Comparison of ENCODE assay signal across 11 cellular contexts in the genomic region with DNA sequence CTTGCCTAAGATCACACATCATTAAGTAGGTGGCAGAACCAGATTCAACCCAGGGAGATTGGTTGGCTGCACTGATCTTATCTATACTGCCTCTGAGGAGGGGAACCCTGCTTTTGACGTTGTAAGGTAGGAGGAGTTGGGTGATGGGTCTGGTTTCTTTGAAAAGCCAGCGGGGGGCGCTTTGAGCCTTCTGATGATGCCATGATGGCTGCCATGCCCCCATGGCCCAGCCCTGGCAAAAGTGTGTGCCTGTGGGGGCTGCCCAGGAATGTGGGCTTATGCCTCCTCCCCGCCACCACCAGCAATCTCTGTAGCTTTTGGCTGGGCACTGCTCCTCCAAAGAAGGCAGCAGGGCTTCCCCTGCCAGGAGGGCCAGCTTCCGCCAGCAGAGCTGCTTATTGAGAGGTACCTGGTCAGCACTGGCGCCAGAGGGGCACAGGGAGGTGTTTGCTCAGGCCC.
DNase-seq lines count a peak whose midpoint lies in the region; ATAC-seq, FAIRE-seq and TF ChIP-seq lines count a peak whose summit lies in the region.
"Had no signal": no experiment of that assay in that cellular context is flagged by ENCODE, and none has a peak within 500 bp of the region (broad histone marks: within the 10 kb centered on the region; RNA-seq: fewer than 3 reads in every experiment).

No MANE protein-coding gene starts in this region.

- no peak for FAIRE-seq in bronchial epithelial cell (lab: Jason Lieb, UNC)
- FAIRE-seq: islet of Langerhans had no signal

- H3K36me3 ChIP-seq in right atrium auricular region = no peaks in the 10 kb centered on the region
- no peaks in the 10 kb centered on the region for H3K36me3 ChIP-seq in bronchial epithelial cell (ENCODE audit: control insufficient read depth, insufficient read depth, low read length)
- H3K36me3 ChIP-seq in tibial artery = no peaks in the 10 kb centered on the region
- H3K36me3 ChIP-seq: breast epithelium had no signal

- H3K4me1 ChIP-seq in right atrium auricular region (peaks cover 0 to 28% of the 10 kb centered on the region in 2 donors), tibial artery (peaks cover 0 to 32% (median 23%) of the 10 kb centered on the region in 4 donors)
- H3K4me1 ChIP-seq: breast epithelium had no signal

- intact Hi-C loops in Right ventricle myocardium superior (cut with DNase I) = no loop called here
- intact Hi-C loops in tibial artery (cut with DNase I; ENCODE audit: low total_unique reads) = no loop called here

- DNase-seq in Right ventricle myocardium superior = no peak
- no peak for DNase-seq in right atrium auricular region (ENCODE audit: low spot score)
- peak; percentile 16 for DNase-seq in MV-4-11 (lab: John Stamatoyannopoulos, UW)
- no peak for DNase-seq in bronchial epithelial cell (ENCODE audit: low read depth)
- peak in 1 of 2 donors; percentile 75 for DNase-seq in tibial artery
- no peak for DNase-seq in cortex of kidney (lab: John Stamatoyannopoulos, UW)
- no peak for DNase-seq in hepatic stellate cell (ENCODE audit: low spot score)
- no peak for DNase-seq in NCI-H1105 (lab: John Stamatoyannopoulos, UW)
- DNase-seq: SIG-M5 had no signal

- H3K27me3 ChIP-seq in right atrium auricular region (no peaks in the 10 kb centered on the region), bronchial epithelial cell (ENCODE audit: control insufficient read depth, insufficient read depth, low read length) (no peaks in the 10 kb centered on the region), tibial artery (no peaks in the 10 kb centered on the region)
- H3K27me3 ChIP-seq: breast epithelium had no signal

- H3K4me3 ChIP-seq in right atrium auricular region (no peak overlapping the region), bronchial epithelial cell (ENCODE audit: low read depth, low read length) (no peak overlapping the region), tibial artery (no peak overlapping the region)
- H3K4me3 ChIP-seq: breast epithelium had no signal

- no peak overlapping the region for H3K27ac ChIP-seq in right atrium auricular region
- H3K27ac ChIP-seq in tibial artery = no peak overlapping the region
- H3K27ac ChIP-seq: breast epithelium had no signal

- peak in 1 of 2 donors; percentile 14 for TF ChIP-seq CTCF in right atrium auricular region (IDR thresholded peaks at IDR 0.05)
- peak; percentile 11 for TF ChIP-seq CTCF in bronchial epithelial cell (IDR thresholded peaks at IDR 0.05; ENCODE audit: insufficient read depth, low read length, severe bottlenecking)
- peak; percentile 27 to 38 for TF ChIP-seq CTCF in tibial artery (IDR thresholded peaks at IDR 0.05)

- peak; percentile 46 for ATAC-seq in Right ventricle myocardium superior (ENCODE audit: poor library complexity)

- H3K9me3 ChIP-seq in right atrium auricular region = no peaks in the 10 kb centered on the region
- H3K9me3 ChIP-seq in tibial artery = no peaks in the 10 kb centered on the region
- H3K9me3 ChIP-seq: breast epithelium had no signal
